Comparison of ENCODE assay signal across 10 cellular contexts in genomic region chr9:3751125-3751758, GRCh38.
DNase-seq lines count a peak whose midpoint lies in the region; ATAC-seq, FAIRE-seq and TF ChIP-seq lines count a peak whose summit lies in the region.
"Had no signal": no experiment of that assay in that cellular context is flagged by ENCODE, and none has a peak within 500 bp of the region (broad histone marks: within the 10 kb centered on the region; RNA-seq: fewer than 3 reads in every experiment).

No MANE protein-coding gene starts in this region.

- H3K27ac ChIP-seq in GM23338 (ENCODE audit: low read depth), result peak overlapping the region; percentile 73
- peak overlapping the region; percentile 72 to 88 for H3K27ac ChIP-seq in kidney (ENCODE audit: low read depth in 2 of 2, low read length in 2 of 2)
- no peak overlapping the region for H3K27ac ChIP-seq in effector memory CD4-positive, alpha-beta T cell (ENCODE audit: insufficient read depth, low read length, poor library complexity, severe bottlenecking)

- H3K27ac Mint-ChIP-seq in GM23338, result peak overlapping the region; percentile 67; the same call in 1 of the 2 replicates
- H3K27ac Mint-ChIP-seq: activated T-cell treated with anti-CD3 and anti-CD28 coated beads, Interleukin-2, amount 50 U/mL, for 24 hours had no signal

- no peaks in the 10 kb centered on the region for H3K36me3 Mint-ChIP-seq in GM23338 (ENCODE audit: low read depth)

- intact Hi-C loops in kidney (cut with DNase I), result no loop called here

- H3K9me3 ChIP-seq in kidney (ENCODE audit: control insufficient read depth in 1 of 2, low read length in 2 of 2), result no peaks in the 10 kb centered on the region
- H3K9me3 ChIP-seq in effector memory CD4-positive, alpha-beta T cell (ENCODE audit: control insufficient read depth, low read length), result no peaks in the 10 kb centered on the region

- no peak for TF ChIP-seq CTCF in GM23338 (conservative IDR thresholded peaks at IDR 0.05; ENCODE audit: low read depth in 2 of 2)
- TF ChIP-seq CTCF in kidney (IDR thresholded peaks at IDR 0.05; ENCODE audit: borderline replicate concordance, extremely low read depth, insufficient read depth), result no peak

- H3K4me2 ChIP-seq in GM23338, result no peak overlapping the region

- H3F3A ChIP-seq in GM23338 (replicated peaks; ENCODE audit: low read depth), result no peaks in the 10 kb centered on the region

- H3K79me2 ChIP-seq in GM23338 (replicated peaks; ENCODE audit: insufficient read depth), result no peaks in the 10 kb centered on the region

- FAIRE-seq in kidney (lab: Jason Lieb, UNC), result peak; percentile 63

- H3K9me3 Mint-ChIP-seq in GM23338, result no peaks in the 10 kb centered on the region; the same call in 2 of the 3 replicates
- H3K9me3 Mint-ChIP-seq: activated T-cell treated with anti-CD3 and anti-CD28 coated beads, Interleukin-2, amount 50 U/mL, for 24 hours had no signal

- H3K9me2 ChIP-seq in GM23338 (ENCODE audit: insufficient read depth), result peaks cover under 1% of the 10 kb centered on the region

- no peaks in the 10 kb centered on the region for H4K20me1 ChIP-seq in GM23338 (replicated peaks; ENCODE audit: insufficient read depth)

- H3K4me1 ChIP-seq in GM23338 (ENCODE audit: insufficient read depth), result peaks cover 7% of the 10 kb centered on the region; the same call in 1 of the 2 replicates
- H3K4me1 ChIP-seq in kidney (ENCODE audit: control insufficient read depth in 1 of 2, insufficient read depth in 1 of 2, low read depth in 1 of 2, low read length in 2 of 2), result peaks cover 11 to 23% of the 10 kb centered on the region in 2 donors
- H3K4me1 ChIP-seq in effector memory CD4-positive, alpha-beta T cell (ENCODE audit: control insufficient read depth, insufficient read depth, low read length, poor library complexity, severe bottlenecking), result no peaks in the 10 kb centered on the region

- ATAC-seq in GM23338, result no peak
- no peak for ATAC-seq in HG02973 (IDR thresholded peaks at IDR 0.05; ENCODE audit: unreplicated experiment)
- no peak for ATAC-seq in GM21528 (IDR thresholded peaks at IDR 0.05; ENCODE audit: low FRiP score, unreplicated experiment)
- no peak for ATAC-seq in HG03521 (IDR thresholded peaks at IDR 0.05; ENCODE audit: unreplicated experiment)

- H3K27me3 Mint-ChIP-seq in GM23338 (ENCODE audit: insufficient read depth, low read depth, poor library complexity), result peaks cover 4% of the 10 kb centered on the region
- H3K27me3 Mint-ChIP-seq: activated T-cell treated with anti-CD3 and anti-CD28 coated beads, Interleukin-2, amount 50 U/mL, for 24 hours had no signal

- no peak overlapping the region for H3K9ac ChIP-seq in kidney (ENCODE audit: low read length in 2 of 2)

- peaks cover 20% of the 10 kb centered on the region for H3K4me1 Mint-ChIP-seq in GM23338

- H3K36me3 ChIP-seq in GM23338 (ENCODE audit: insufficient read depth) (no peaks in the 10 kb centered on the region), kidney (ENCODE audit: control insufficient read depth in 1 of 2, insufficient read depth in 2 of 2, low read length in 2 of 2) (no peaks in the 10 kb centered on the region)
- no peaks in the 10 kb centered on the region for H3K36me3 ChIP-seq in effector memory CD4-positive, alpha-beta T cell (ENCODE audit: control insufficient read depth, insufficient read depth, low read length)

- peak overlapping the region; percentile 1; the same call in 1 of the 2 replicates for H2AFZ ChIP-seq in GM23338

- DNase-seq in A172 (ENCODE audit: low spot score) (peak; percentile 31), GM23338 (ENCODE audit: low spot score) (peak; percentile 24), astrocyte of the hippocampus (ENCODE audit: low read depth, low spot score) (peak; percentile 96), kidney (no peak)
- DNase-seq in effector memory CD4-positive, alpha-beta T cell, result no peak
- DNase-seq: activated T-cell treated with anti-CD3 and anti-CD28 coated beads, Interleukin-2, amount 50 U/mL, for 24 hours; stimulated activated naive CD4-positive, alpha-beta T cell treated with Interleukin-2 at 50 U/mL for 16 hours had no signal

- no peak overlapping the region for H3K4me3 ChIP-seq in GM23338
- H3K4me3 ChIP-seq in kidney (ENCODE audit: low read length in 2 of 2), result no peak overlapping the region
- H3K4me3 ChIP-seq in effector memory CD4-positive, alpha-beta T cell (ENCODE audit: insufficient read depth, low read depth, low read length, poor library complexity, severe bottlenecking), result no peak overlapping the region

- no peaks in the 10 kb centered on the region for H3K27me3 ChIP-seq in GM23338 (ENCODE audit: insufficient read depth)
- no peaks in the 10 kb centered on the region for H3K27me3 ChIP-seq in effector memory CD4-positive, alpha-beta T cell (replicated peaks; ENCODE audit: control insufficient read depth, insufficient read depth, low read length, poor library complexity, severe bottlenecking)

- no peak overlapping the region for H3K4me3 Mint-ChIP-seq in GM23338
- H3K4me3 Mint-ChIP-seq: activated T-cell treated with anti-CD3 and anti-CD28 coated beads, Interleukin-2, amount 50 U/mL, for 24 hours had no signal

TF ChIP-seq in GM23338, 12 proteins besides CTCF, POLR2A, EP300 and RAD21 (continues in another document):
- TF ChIP-seq ZNF114 (CRISPR knock-in tag; IDR thresholded peaks at IDR 0.05) (no peak), ZNF462 (CRISPR knock-in tag; IDR thresholded peaks at IDR 0.05) (no peak), EZH2 (IDR thresholded peaks at IDR 0.05; ENCODE audit: low read depth, unreplicated experiment) (no peak), EZH2phosphoT487 (IDR thresholded peaks at IDR 0.05; ENCODE audit: unreplicated experiment) (no peak), JUNB (IDR thresholded peaks at IDR 0.05; ENCODE audit: unreplicated experiment) (no peak)
- TF ChIP-seq, protein P1, sequence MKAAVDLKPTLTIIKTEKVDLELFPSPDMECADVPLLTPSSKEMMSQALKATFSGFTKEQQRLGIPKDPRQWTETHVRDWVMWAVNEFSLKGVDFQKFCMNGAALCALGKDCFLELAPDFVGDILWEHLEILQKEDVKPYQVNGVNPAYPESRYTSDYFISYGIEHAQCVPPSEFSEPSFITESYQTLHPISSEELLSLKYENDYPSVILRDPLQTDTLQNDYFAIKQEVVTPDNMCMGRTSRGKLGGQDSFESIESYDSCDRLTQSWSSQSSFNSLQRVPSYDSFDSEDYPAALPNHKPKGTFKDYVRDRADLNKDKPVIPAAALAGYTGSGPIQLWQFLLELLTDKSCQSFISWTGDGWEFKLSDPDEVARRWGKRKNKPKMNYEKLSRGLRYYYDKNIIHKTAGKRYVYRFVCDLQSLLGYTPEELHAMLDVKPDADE (IDR thresholded peaks at IDR 0.05), result no peak

Comparison
In these comparisons a context has a peak if more than half of its experiments do, and no peak if none do; other contexts are left out.
1. DNase-seq: peak in A172 (single experiment), GM23338 (single experiment) and astrocyte of the hippocampus (single experiment); none in kidney (single experiment) and effector memory CD4-positive, alpha-beta T cell (0 of 3).